Comparison of ENCODE assay signal across 8 cellular contexts in the genomic region with DNA sequence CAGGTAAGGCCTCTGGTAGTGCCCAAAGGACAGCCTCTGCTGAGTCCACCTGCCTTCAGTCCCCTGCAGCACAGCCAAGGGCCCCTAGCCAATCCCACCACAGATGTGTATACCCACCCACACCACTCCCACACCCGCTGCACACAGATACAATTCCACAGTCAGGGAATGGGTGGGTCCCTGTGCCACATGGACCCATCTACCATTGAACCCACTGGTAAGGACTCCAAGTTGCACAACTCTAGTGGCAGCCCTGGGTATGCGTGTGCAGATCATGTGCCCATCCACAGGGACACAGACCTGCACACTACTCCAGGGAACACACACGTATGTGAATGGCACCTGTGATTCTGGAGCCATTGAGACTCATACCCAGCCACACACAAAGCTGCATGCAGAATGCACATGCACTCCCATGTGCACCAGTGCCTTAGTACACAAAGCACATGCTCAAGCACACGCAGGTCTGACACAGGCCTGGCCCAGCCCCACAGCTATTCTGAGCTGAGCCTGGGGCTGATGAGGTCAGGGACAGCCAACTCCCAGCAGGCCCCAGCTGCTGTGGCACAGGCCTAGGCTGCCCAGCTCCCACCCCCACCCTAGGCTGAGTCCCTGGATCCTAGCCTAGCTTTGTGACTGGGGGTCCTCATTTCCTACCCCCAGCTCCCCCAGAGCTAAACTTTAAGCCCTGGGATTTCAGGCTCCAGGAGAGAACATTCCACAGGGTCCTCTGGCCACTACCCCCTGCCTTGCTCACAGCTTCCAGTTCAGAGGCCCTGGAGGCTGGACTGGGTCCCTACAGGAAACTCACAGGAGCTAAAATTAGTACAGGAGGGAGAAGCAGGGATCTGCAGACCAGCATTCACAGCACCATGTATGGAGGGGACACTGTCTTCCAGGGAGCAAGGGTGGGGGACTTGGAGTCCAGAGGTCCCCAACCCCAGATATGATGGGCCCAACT. TPM values are rescaled to one million over a fixed set of nuclear protein-coding genes. Genes with fewer than 3 reads are reported as not detected.
A peak's percentile ranks its signal among the peaks of the same experiment; 100 is the strongest.
DNase-seq lines count a peak whose midpoint lies in the region; ATAC-seq and TF ChIP-seq lines count a peak whose summit lies in the region.

No MANE protein-coding gene starts in this region.

- H3K4me1 Mint-ChIP-seq in HFFc6 (ENCODE audit: low read depth), result peaks cover 16% of the 10 kb centered on the region

- H3K27me3 ChIP-seq in adrenal gland (no peaks in the 10 kb centered on the region), heart left ventricle (peaks cover 0 to 5% (median 0%) of the 10 kb centered on the region in 9 donors)

- intact Hi-C loops in adrenal gland (cut with DNase I), result no loop called here
- intact Hi-C loops in heart left ventricle (cut with DNase I), result loop anchor here in 1 of 10 donors (2.0 kb wide), 1 partner anchor 31 kb away; no protein-coding TSS in a partner anchor

- no peaks in the 10 kb centered on the region for H3K36me3 ChIP-seq in adrenal gland (replicated peaks in 1 of 2)
- no peaks in the 10 kb centered on the region for H3K36me3 ChIP-seq in heart left ventricle

- H3K27me3 Mint-ChIP-seq in HFFc6 (ENCODE audit: insufficient read depth), result peaks cover 12% of the 10 kb centered on the region

- H3K9me3 ChIP-seq in adrenal gland (replicated peaks in 1 of 3) (no peaks in the 10 kb centered on the region), heart left ventricle (no peaks in the 10 kb centered on the region)

- H3K4me1 ChIP-seq in adrenal gland (replicated peaks in 1 of 2) (peaks cover 38 to 72% of the 10 kb centered on the region in 2 donors), heart left ventricle (peaks cover 31 to 86% (median 78%) of the 10 kb centered on the region in 12 donors)

- DNase-seq in HFFc6 (peak; percentile 57), adrenal gland (peak; percentile 59 to 90 (median 84)), heart left ventricle (peak; percentile 78 to 92 (median 85))
- DNase-seq in effector CD4-positive, alpha-beta T cell, result no peak

- ATAC-seq in heart left ventricle (peak; percentile 73 to 83 (median 79)), GM18517 (IDR thresholded peaks at IDR 0.05; ENCODE audit: unreplicated experiment) (no peak), HG02571 (IDR thresholded peaks at IDR 0.05; ENCODE audit: unreplicated experiment) (no peak), GM21737 (IDR thresholded peaks at IDR 0.05; ENCODE audit: unreplicated experiment) (no peak)

- 67 to 85% (median 75%) methylated on average over 3 to 4 of the region's 4 CpGs for WGBS in adrenal gland, 4 donors
- 55 to 63% (median 59%) methylated on average over 4 of the region's 4 CpGs for WGBS in heart left ventricle, 4 donors

- no peaks in the 10 kb centered on the region for H3K36me3 Mint-ChIP-seq in HFFc6 (ENCODE audit: low read depth)

- H3K4me3 ChIP-seq in adrenal gland, result no peak overlapping the region
- no peak overlapping the region for H3K4me3 ChIP-seq in heart left ventricle
- no peak overlapping the region for H3K4me3 ChIP-seq in skin epidermis

- peak in 1 of 2 donors; percentile 9 for TF ChIP-seq POLR2A in adrenal gland (IDR thresholded peaks at IDR 0.05)
- no peak for TF ChIP-seq POLR2A in heart left ventricle (IDR thresholded peaks at IDR 0.05)

- no peak for TF ChIP-seq CTCF in HFFc6 (IDR thresholded peaks at IDR 0.05)
- TF ChIP-seq CTCF in adrenal gland (IDR thresholded peaks at IDR 0.05), result peak in 1 of 6 experiments; percentile 19
- TF ChIP-seq CTCF in heart left ventricle (IDR thresholded peaks at IDR 0.05), result peak in 6 of 12 donors; percentile 7 to 35 (median 24)

- peak overlapping the region in 4 of 5 donors; percentile 16 to 82 (median 62) for H3K27ac ChIP-seq in adrenal gland
- H3K27ac ChIP-seq in heart left ventricle, result peak overlapping the region; percentile 85 to 98 (median 94)
- H3K27ac ChIP-seq in skin epidermis, result peak overlapping the region in 11 of 21 experiments; percentile 10 to 97 (median 51)

- no peak overlapping the region for H3K4me3 Mint-ChIP-seq in HFFc6

- H3K9me3 Mint-ChIP-seq in HFFc6, result no peaks in the 10 kb centered on the region

- peak overlapping the region; percentile 21; the same call in 1 of the 2 replicates for H3K27ac Mint-ChIP-seq in HFFc6

RNA-seq across cellular contexts. Expression of a gene that starts 2.8 kb away (rescaled TPM):
- total RNA-seq in HFFc6 (2021; fragmentation: NEBNext Ultra II Directional; extraction: Animal tissue kit (Norgen Biotek cat#: 25700)), result 1 to 10 TPM; 1.7 to 3.9 (median 2.4) TPM
- total RNA-seq in adrenal gland (10 to 100 TPM in 4 of 8 donors, 1 to 10 TPM in 4; 2.6 to 15.6 (median 10.1) TPM), heart left ventricle (10 to 100 TPM; 11.8 to 40.7 (median 25.4) TPM)
- polyA plus RNA-seq in adrenal gland (10 to 100 TPM in 2 of 3 donors, 1 to 10 TPM in 1; 1.5 to 48.3 (median 36.8) TPM), heart left ventricle (10 to 100 TPM; 12.4 to 37.1 TPM)

RNA-seq across cellular contexts. Expression of a gene that starts 5.0 kb away (rescaled TPM):
- total RNA-seq in HFFc6 (2021; fragmentation: NEBNext Ultra II Directional; extraction: Animal tissue kit (Norgen Biotek cat#: 25700)), result not detected
- total RNA-seq in adrenal gland (1 to 10 TPM in 5 of 8 donors, under 1 TPM in 3; 0.30 to 2.6 (median 1.2) TPM), heart left ventricle (under 1 TPM in 8 of 9 donors, not detected in 1; 0.47 to 0.95 (median 0.61) TPM)
- polyA plus RNA-seq in adrenal gland (10 to 100 TPM in 1 of 3 donors, 1 to 10 TPM in 2; 4.1 to 21.4 (median 5.4) TPM), heart left ventricle (under 1 TPM; 0.46 to 0.69 TPM)

RNA-seq across cellular contexts. Expression of a gene that starts 21.4 kb away (rescaled TPM):
- total RNA-seq in HFFc6 (2021; fragmentation: NEBNext Ultra II Directional; extraction: Animal tissue kit (Norgen Biotek cat#: 25700)), result not detected
- under 1 TPM in 4 of 8 donors, not detected in 4; 0.07 to 0.30 (median 0.12) TPM for total RNA-seq in adrenal gland
- polyA plus RNA-seq in adrenal gland, result 1 to 10 TPM in 1 of 3 donors, under 1 TPM in 2; 0.20 to 1.9 (median 0.61) TPM
- under 1 TPM in 7 of 9 donors, not detected in 2; 0.23 to 0.65 (median 0.35) TPM for total RNA-seq in heart left ventricle
- polyA plus RNA-seq in heart left ventricle, result under 1 TPM; 0.06 to 0.46 TPM

Comparison
In these comparisons a context has a peak if more than half of its experiments do, and no peak if none do; other contexts are left out.
1. ATAC-seq: peak in heart left ventricle (4 of 4); none in GM18517 (single experiment), HG02571 (single experiment) and GM21737 (single experiment).
2. Peak in every context shown above with its lines, with median percentiles within 50 percentile points of each other: H3K27ac ChIP-seq.